23 cellular contexts compared by ENCODE assay signal in genomic region chr5:80975065-80975464, GRCh38. TPM values are rescaled to one million over a fixed set of nuclear protein-coding genes. Genes with fewer than 3 reads are reported as not detected.
DNase-seq lines count a peak whose midpoint lies in the region; TF ChIP-seq lines count a peak whose summit lies in the region.
"Had no signal": no experiment of that assay in that cellular context is flagged by ENCODE, and none has a peak within 500 bp of the region (broad histone marks: within the 10 kb centered on the region; RNA-seq: fewer than 3 reads in every experiment).

No MANE protein-coding gene starts in this region.

- H4K20me1 ChIP-seq in Karpas-422 (ENCODE audit: insufficient read depth, low read depth, low read length) = no peaks in the 10 kb centered on the region

- peaks cover 74% of the 10 kb centered on the region for H3K4me1 Mint-ChIP-seq in activated naive CD4-positive, alpha-beta T cell treated with anti-CD3 and anti-CD28 coated beads for 36 hours (ENCODE audit: low read depth)
- H3K4me1 Mint-ChIP-seq in activated T-cell treated with anti-CD3 and anti-CD28 coated beads, Interleukin-2, amount 50 U/mL, for 24 hours (ENCODE audit: low read depth) = peaks cover 67% of the 10 kb centered on the region
- H3K4me1 Mint-ChIP-seq: neural progenitor cell had no signal

- H3K27ac ChIP-seq in Karpas-422 (ENCODE audit: low read length) = peak overlapping the region; percentile 21; the same call in 1 of the 2 replicates
- H3K27ac ChIP-seq: 22Rv1, body of pancreas, neural progenitor cell had no signal

- DNase-seq in DMS53 (lab: John Stamatoyannopoulos, UW) = peak; percentile 13
- no peak for DNase-seq in DMS53 treated with DMSO at 0.1 percent for 48 hours (lab: John Stamatoyannopoulos, UW; ENCODE audit: unreplicated experiment)
- DNase-seq in Karpas-422 = no peak
- DNase-seq in astrocyte of the spinal cord (ENCODE audit: low read depth, low spot score) = peak; percentile 50
- DNase-seq in pons (ENCODE audit: low spot score) = peak; percentile 38
- DNase-seq in activated naive CD4-positive, alpha-beta T cell treated with anti-CD3 and anti-CD28 coated beads for 36 hours = no peak
- no peak for DNase-seq in activated T-cell treated with anti-CD3 and anti-CD28 coated beads, Interleukin-2, amount 50 U/mL, for 24 hours
- DNase-seq in stimulated activated naive CD4-positive, alpha-beta T cell treated with Interleukin-2 at 50 U/mL for 16 hours (lab: John Stamatoyannopoulos, UW) = no peak
- DNase-seq: activated CD4-positive, alpha-beta T cell treated with anti-CD3 and anti-CD28 coated beads, Interleukin-2, amount 50 U/mL, for 48 hours; activated naive CD4-positive, alpha-beta T cell treated with anti-CD3 and anti-CD28 coated beads, Interleukin-2, amount 10 ng/mL, durations not matched to agents 7 days and 5 days; activated T-cell treated with anti-CD3 and anti-CD28 coated beads for 4 hours; body of pancreas; cortex of kidney; foreskin fibroblast; Kasumi-1; NCI-H1105 treated with DMSO at 0.1 percent for 48 hours; NCI-H2081 treated with DMSO at 0.1 percent for 48 hours; NCI-H510A; upper lobe of left lung had no signal

- no peak overlapping the region for H3K27ac Mint-ChIP-seq in activated naive CD4-positive, alpha-beta T cell treated with anti-CD3 and anti-CD28 coated beads for 36 hours
- no peak overlapping the region for H3K27ac Mint-ChIP-seq in activated T-cell treated with anti-CD3 and anti-CD28 coated beads, Interleukin-2, amount 50 U/mL, for 24 hours
- H3K27ac Mint-ChIP-seq: activated naive CD4-positive, alpha-beta T cell treated with anti-CD3 and anti-CD28 coated beads, Interleukin-2, amount 10 ng/mL, durations not matched to agents 7 days and 5 days; GM23338; neural progenitor cell; WTC11 had no signal

- no peak overlapping the region for H3K4me2 ChIP-seq in Karpas-422 (ENCODE audit: low read depth, low read length, poor library complexity, severe bottlenecking)
- H3K4me2 ChIP-seq: GM23338, neural progenitor cell had no signal

- H2AFZ ChIP-seq in Karpas-422 (ENCODE audit: low read length) = no peak overlapping the region
- H2AFZ ChIP-seq: GM23338, neural progenitor cell had no signal

- no peaks in the 10 kb centered on the region for H3K36me3 Mint-ChIP-seq in activated naive CD4-positive, alpha-beta T cell treated with anti-CD3 and anti-CD28 coated beads for 36 hours (ENCODE audit: low read depth)
- peaks cover 2% of the 10 kb centered on the region for H3K36me3 Mint-ChIP-seq in activated T-cell treated with anti-CD3 and anti-CD28 coated beads, Interleukin-2, amount 50 U/mL, for 24 hours (ENCODE audit: low read depth)
- H3K36me3 Mint-ChIP-seq: activated naive CD4-positive, alpha-beta T cell treated with anti-CD3 and anti-CD28 coated beads, Interleukin-2, amount 10 ng/mL, durations not matched to agents 7 days and 5 days; neural progenitor cell; WTC11 had no signal

- H3K27me3 Mint-ChIP-seq in activated naive CD4-positive, alpha-beta T cell treated with anti-CD3 and anti-CD28 coated beads for 36 hours (ENCODE audit: low read depth) = no peaks in the 10 kb centered on the region
- H3K27me3 Mint-ChIP-seq in activated T-cell treated with anti-CD3 and anti-CD28 coated beads, Interleukin-2, amount 50 U/mL, for 24 hours = no peaks in the 10 kb centered on the region
- H3K27me3 Mint-ChIP-seq: activated naive CD4-positive, alpha-beta T cell treated with anti-CD3 and anti-CD28 coated beads, Interleukin-2, amount 10 ng/mL, durations not matched to agents 7 days and 5 days had no signal

- H3K9me3 Mint-ChIP-seq in activated naive CD4-positive, alpha-beta T cell treated with anti-CD3 and anti-CD28 coated beads for 36 hours = no peaks in the 10 kb centered on the region
- H3K9me3 Mint-ChIP-seq in activated T-cell treated with anti-CD3 and anti-CD28 coated beads, Interleukin-2, amount 50 U/mL, for 24 hours = no peaks in the 10 kb centered on the region
- H3K9me3 Mint-ChIP-seq: activated naive CD4-positive, alpha-beta T cell treated with anti-CD3 and anti-CD28 coated beads, Interleukin-2, amount 10 ng/mL, durations not matched to agents 7 days and 5 days; GM23338; neural progenitor cell; WTC11 had no signal

- CTCF ChIA-PET in activated naive CD4-positive, alpha-beta T cell treated with anti-CD3 and anti-CD28 coated beads for 36 hours (lab: Charles Lee) = interaction anchor here (0.6 to 2.4 kb wide), 5 partner anchors 9 to 133 kb away, joined by 3 to 10 read pairs (median 4); no protein-coding TSS in a partner anchor

- no peak overlapping the region for H3K4me3 Mint-ChIP-seq in activated naive CD4-positive, alpha-beta T cell treated with anti-CD3 and anti-CD28 coated beads for 36 hours
- H3K4me3 Mint-ChIP-seq in activated T-cell treated with anti-CD3 and anti-CD28 coated beads, Interleukin-2, amount 50 U/mL, for 24 hours = no peak overlapping the region
- H3K4me3 Mint-ChIP-seq: activated naive CD4-positive, alpha-beta T cell treated with anti-CD3 and anti-CD28 coated beads, Interleukin-2, amount 10 ng/mL, durations not matched to agents 7 days and 5 days; GM23338; neural progenitor cell; WTC11 had no signal

- no peaks in the 10 kb centered on the region for H3K9me2 ChIP-seq in Karpas-422 (replicated peaks; ENCODE audit: insufficient read depth, low read length)

- H3K4me3 ChIP-seq in Karpas-422 (ENCODE audit: low read length) (no peak overlapping the region), astrocyte of the spinal cord (ENCODE audit: low read depth, low read length) (no peak overlapping the region)
- H3K4me3 ChIP-seq: body of pancreas, GM23338, neural progenitor cell, upper lobe of left lung had no signal

- peaks cover 19% of the 10 kb centered on the region for H3K79me2 ChIP-seq in Karpas-422 (ENCODE audit: low read length)

- H3K4me1 ChIP-seq in Karpas-422 (ENCODE audit: low read length) = peaks cover 70% of the 10 kb centered on the region
- H3K4me1 ChIP-seq: body of pancreas, neural progenitor cell, upper lobe of left lung had no signal

- no peak for TF ChIP-seq CTCF in astrocyte of the spinal cord (IDR thresholded peaks at IDR 0.05; ENCODE audit: low read depth, low read length)

- no peaks in the 10 kb centered on the region for H3K9me3 ChIP-seq in Karpas-422 (ENCODE audit: low read length)
- H3K9me3 ChIP-seq: body of pancreas, upper lobe of left lung had no signal

- in situ Hi-C loops in astrocyte of the spinal cord (cut with HindIII; ENCODE audit: low sequenced_read_pairs) = no loop called here

- H3K27me3 ChIP-seq in Karpas-422 (ENCODE audit: low read length) = no peaks in the 10 kb centered on the region
- H3K27me3 ChIP-seq: body of pancreas, neural progenitor cell, upper lobe of left lung had no signal

- no peak overlapping the region for H3K9ac ChIP-seq in Karpas-422 (ENCODE audit: low read length)
- H3K9ac ChIP-seq: neural progenitor cell had no signal

- H3K36me3 ChIP-seq in Karpas-422 (ENCODE audit: insufficient read depth, low read length) = no peaks in the 10 kb centered on the region
- H3K36me3 ChIP-seq: neural progenitor cell, upper lobe of left lung had no signal

- intact Hi-C loops in activated naive CD4-positive, alpha-beta T cell treated with anti-CD3 and anti-CD28 coated beads for 36 hours (cut with micrococcal nuclease) = no loop called here

RNA-seq across cellular contexts. Expression of gene RASGRF2, which starts 14.9 kb away (rescaled TPM):
- 11.1 and 19.4 TPM in 2 replicates for total RNA-seq in Karpas-422 (2014; rRNA removed; shearing (Covaris generic); ENCODE audit: low replicate concordance)
- total RNA-seq in activated naive CD4-positive, alpha-beta T cell treated with anti-CD3 and anti-CD28 coated beads for 36 hours = 10 to 100 TPM in 1 of 2 experiments, 1 to 10 TPM in 1; 9.2 to 10.8 TPM

Comparison
In these comparisons a context has a peak if more than half of its experiments do, and no peak if none do; other contexts are left out.
1. DNase-seq: peak in DMS53 (single experiment), astrocyte of the spinal cord (single experiment) and pons (single experiment); none in DMS53 treated with DMSO at 0.1 percent for 48 hours (single experiment), Karpas-422 (single experiment), activated naive CD4-positive, alpha-beta T cell treated with anti-CD3 and anti-CD28 coated beads for 36 hours (single experiment), activated T-cell treated with anti-CD3 and anti-CD28 coated beads, Interleukin-2, amount 50 U/mL, for 24 hours (single experiment) and stimulated activated naive CD4-positive, alpha-beta T cell treated with Interleukin-2 at 50 U/mL for 16 hours (single experiment).